In the genomic region with DNA sequence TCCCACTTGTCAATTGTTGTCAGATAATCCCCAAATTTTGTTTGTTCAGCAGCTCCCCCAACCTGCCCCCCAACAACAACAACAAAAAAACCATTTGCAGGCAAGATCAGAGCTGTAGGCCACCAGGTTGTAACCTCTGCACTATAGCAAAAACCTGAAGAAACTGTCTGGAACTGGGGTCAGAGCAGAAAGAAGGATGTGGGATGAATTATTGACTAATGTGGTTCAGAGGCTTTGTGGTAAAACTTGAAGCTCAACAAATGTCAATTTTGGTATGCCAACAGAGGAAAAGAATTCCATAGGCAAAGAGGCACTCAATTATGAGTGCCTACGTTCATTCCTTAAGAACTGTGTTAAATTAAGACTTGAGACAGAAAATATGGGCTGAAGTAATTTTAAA, we compare ENCODE assay signal across 27 cellular contexts.
DNase-seq lines count a peak whose midpoint lies in the region; ATAC-seq and TF ChIP-seq lines count a peak whose summit lies in the region.
"Had no signal": no experiment of that assay in that cellular context is flagged by ENCODE, and none has a peak within 500 bp of the region (broad histone marks: within the 10 kb centered on the region; RNA-seq: fewer than 3 reads in every experiment).

No MANE protein-coding gene starts in this region.

- H3K4me1 ChIP-seq in DND-41 (ENCODE audit: insufficient read depth, low read length) (peaks cover 16% of the 10 kb centered on the region), OCI-LY3 (ENCODE audit: low read length) (peaks cover 26% of the 10 kb centered on the region), mesenchymal stem cell (ENCODE audit: control insufficient read depth, insufficient read depth, low read depth, low read length) (peaks cover 4% of the 10 kb centered on the region)
- H3K4me1 ChIP-seq: Caco-2 had no signal

- H3K4me3 ChIP-seq in DND-41 (ENCODE audit: low read depth in 1 of 2, low read length in 2 of 2) (no peak overlapping the region), OCI-LY3 (ENCODE audit: low read length) (no peak overlapping the region), mesenchymal stem cell (ENCODE audit: insufficient read depth in 1 of 2, low read depth in 1 of 2, low read length in 2 of 2) (no peak overlapping the region)
- H3K4me3 ChIP-seq: BLaER1 treated with 17β-estradiol and CSF1 and Interleukin-3, amounts not matched to agents 10 nM and 100 nM; GM23338; SK-N-MC had no signal

- no peak for TF ChIP-seq CTCF in DND-41 (IDR thresholded peaks at IDR 0.05; ENCODE audit: borderline replicate concordance, extremely low read depth, low read length, poor library complexity, severe bottlenecking)
- TF ChIP-seq CTCF in OCI-LY3 (IDR thresholded peaks at IDR 0.05; ENCODE audit: low read depth, low read length): no peak

- H3K36me3 ChIP-seq in DND-41 (ENCODE audit: insufficient read depth, low read length) (no peaks in the 10 kb centered on the region; the same call in 1 of the 2 replicates), OCI-LY3 (replicated peaks; ENCODE audit: low read depth, low read length) (no peaks in the 10 kb centered on the region), mesenchymal stem cell (ENCODE audit: control insufficient read depth in 1 of 2, insufficient read depth in 2 of 2, low read depth in 1 of 2, low read length in 2 of 2) (peaks cover 0 to 10% of the 10 kb centered on the region in 2 experiments)

- H2BK120ac ChIP-seq in mesenchymal stem cell (ENCODE audit: low read depth, low read length): no peak overlapping the region

- peak; percentile 22 for DNase-seq in DND-41
- no peak for DNase-seq in mesenchymal stem cell
- DNase-seq in RPMI8226: no peak
- DNase-seq in activated CD8-positive, alpha-beta memory T cell treated with anti-CD3 and anti-CD28 coated beads for 24 hours: no peak
- DNase-seq in stimulated activated CD4-positive, alpha-beta T cell treated with anti-CD3 and anti-CD28 coated beads, Interleukin-2, amount 100 ng/mL, for 48 hours: no peak
- DNase-seq: AML-193; Caco-2; CD4-positive, alpha-beta T cell; EL; GDM1; H9; Karpas-422; NCI-H1105; NCI-H2029; NCI-H446; NCI-H524 treated with DMSO at 0.1 percent for 48 hours; NCI-H774; NK-92 treated with Interleukin-12 subunit alpha and Interleukin-12 subunit beta, amount 100 ng/mL, for 24 hours; SIG-M5 had no signal

- peaks cover 12% of the 10 kb centered on the region for H3K79me1 ChIP-seq in mesenchymal stem cell (replicated peaks; ENCODE audit: low read length, poor library complexity, severe bottlenecking)

- no peak overlapping the region for H3K23ac ChIP-seq in mesenchymal stem cell (ENCODE audit: low read length in 2 of 2)

- H4K20me1 ChIP-seq in DND-41 (ENCODE audit: insufficient read depth, low read length) (no peaks in the 10 kb centered on the region; the same call in 1 of the 2 replicates), OCI-LY3 (ENCODE audit: insufficient read depth, low read length) (no peaks in the 10 kb centered on the region)
- H4K20me1 ChIP-seq: BLaER1 treated with 17β-estradiol and CSF1 and Interleukin-3, amounts not matched to agents 10 nM and 100 nM had no signal

- no peak overlapping the region for H3K18ac ChIP-seq in mesenchymal stem cell (ENCODE audit: low read depth in 1 of 2, low read length in 2 of 2)

- no peak overlapping the region for H4K8ac ChIP-seq in mesenchymal stem cell (ENCODE audit: low read length)

- H3K27ac ChIP-seq in DND-41 (ENCODE audit: low read length) (no peak overlapping the region), OCI-LY3 (ENCODE audit: low read length) (no peak overlapping the region), mesenchymal stem cell (ENCODE audit: low read length, poor library complexity, severe bottlenecking) (peak overlapping the region; percentile 38)
- H3K27ac ChIP-seq: BLaER1 treated with 17β-estradiol and CSF1 and Interleukin-3, amounts not matched to agents 10 nM and 100 nM; HL-60; SK-N-MC had no signal

- H3K79me2 ChIP-seq in DND-41 (ENCODE audit: insufficient read depth, low read length): no peaks in the 10 kb centered on the region
- no peaks in the 10 kb centered on the region for H3K79me2 ChIP-seq in OCI-LY3 (ENCODE audit: low read length)

- no peak overlapping the region for H3K4me2 ChIP-seq in DND-41 (ENCODE audit: insufficient read depth, low read length)
- 0 out of 2 replicates have a peak overlapping the region, but pooled peaks have one; percentile 6 for H3K4me2 ChIP-seq in OCI-LY3 (ENCODE audit: low read length)
- no peak overlapping the region for H3K4me2 ChIP-seq in mesenchymal stem cell (ENCODE audit: low read length, poor library complexity, severe bottlenecking)
- H3K4me2 ChIP-seq: BLaER1 treated with 17β-estradiol and CSF1 and Interleukin-3, amounts not matched to agents 10 nM and 100 nM; GM23338 had no signal

- H2BK12ac ChIP-seq in mesenchymal stem cell (ENCODE audit: low read length in 2 of 2): no peak overlapping the region

- no peaks in the 10 kb centered on the region for H3K9me3 ChIP-seq in DND-41 (ENCODE audit: insufficient read depth, low read length, severe bottlenecking)
- no peaks in the 10 kb centered on the region for H3K9me3 ChIP-seq in OCI-LY3 (ENCODE audit: insufficient read depth, low read length)
- no peaks in the 10 kb centered on the region for H3K9me3 ChIP-seq in mesenchymal stem cell (ENCODE audit: control insufficient read depth, low read length)
- H3K9me3 ChIP-seq: BLaER1 treated with 17β-estradiol and CSF1 and Interleukin-3, amounts not matched to agents 10 nM and 100 nM; Caco-2 had no signal

- no peak overlapping the region for H2BK15ac ChIP-seq in mesenchymal stem cell (ENCODE audit: low read depth, poor library complexity, severe bottlenecking)

- no CpG with 5 or more reads among the region's 1 CpG for WGBS in mesenchymal stem cell

- H3K4ac ChIP-seq in mesenchymal stem cell (ENCODE audit: low read depth in 1 of 2, low read length in 2 of 2): no peak overlapping the region

- H2AFZ ChIP-seq in DND-41 (ENCODE audit: low read depth, low read length) (no peak overlapping the region), OCI-LY3 (ENCODE audit: low read depth, low read length) (no peak overlapping the region), mesenchymal stem cell (ENCODE audit: low read depth, low read length) (no peak overlapping the region)
- H2AFZ ChIP-seq: GM23338 had no signal

- H2BK5ac ChIP-seq in mesenchymal stem cell (ENCODE audit: low read depth, low read length, poor library complexity, severe bottlenecking): no peak overlapping the region

- ATAC-seq in DND-41 (ENCODE audit: insufficient read depth, low read depth) (peak; percentile 96), HG03097 (IDR thresholded peaks at IDR 0.05; ENCODE audit: low FRiP score, unreplicated experiment) (peak; percentile 56), HG03196 (IDR thresholded peaks at IDR 0.05; ENCODE audit: unreplicated experiment) (no peak)
- ATAC-seq: GM23338, Panc1 had no signal

- H3K9ac ChIP-seq in DND-41 (ENCODE audit: low read depth, low read length) (no peak overlapping the region), OCI-LY3 (ENCODE audit: low read length) (no peak overlapping the region), mesenchymal stem cell (ENCODE audit: low read length) (no peak overlapping the region)
- H3K9ac ChIP-seq: BLaER1 treated with 17β-estradiol and CSF1 and Interleukin-3, amounts not matched to agents 10 nM and 100 nM had no signal

- H3K14ac ChIP-seq in mesenchymal stem cell (ENCODE audit: low read length in 2 of 2): no peak overlapping the region

- H4K91ac ChIP-seq in mesenchymal stem cell (ENCODE audit: low read length): no peak overlapping the region

- no peak overlapping the region for H2AK5ac ChIP-seq in mesenchymal stem cell (ENCODE audit: low read length, severe bottlenecking)

- H3K27me3 ChIP-seq in DND-41 (ENCODE audit: insufficient read depth, low read length, poor library complexity): no peaks in the 10 kb centered on the region
- no peaks in the 10 kb centered on the region for H3K27me3 ChIP-seq in OCI-LY3 (ENCODE audit: low read depth, low read length)
- H3K27me3 ChIP-seq in mesenchymal stem cell (ENCODE audit: control insufficient read depth in 1 of 2, insufficient read depth in 1 of 2, low read length in 2 of 2): no peaks in the 10 kb centered on the region
- H3K27me3 ChIP-seq: BLaER1 treated with 17β-estradiol and CSF1 and Interleukin-3, amounts not matched to agents 10 nM and 100 nM had no signal
